Comparison of ENCODE assay signal across 8 cellular contexts in the genomic region with DNA sequence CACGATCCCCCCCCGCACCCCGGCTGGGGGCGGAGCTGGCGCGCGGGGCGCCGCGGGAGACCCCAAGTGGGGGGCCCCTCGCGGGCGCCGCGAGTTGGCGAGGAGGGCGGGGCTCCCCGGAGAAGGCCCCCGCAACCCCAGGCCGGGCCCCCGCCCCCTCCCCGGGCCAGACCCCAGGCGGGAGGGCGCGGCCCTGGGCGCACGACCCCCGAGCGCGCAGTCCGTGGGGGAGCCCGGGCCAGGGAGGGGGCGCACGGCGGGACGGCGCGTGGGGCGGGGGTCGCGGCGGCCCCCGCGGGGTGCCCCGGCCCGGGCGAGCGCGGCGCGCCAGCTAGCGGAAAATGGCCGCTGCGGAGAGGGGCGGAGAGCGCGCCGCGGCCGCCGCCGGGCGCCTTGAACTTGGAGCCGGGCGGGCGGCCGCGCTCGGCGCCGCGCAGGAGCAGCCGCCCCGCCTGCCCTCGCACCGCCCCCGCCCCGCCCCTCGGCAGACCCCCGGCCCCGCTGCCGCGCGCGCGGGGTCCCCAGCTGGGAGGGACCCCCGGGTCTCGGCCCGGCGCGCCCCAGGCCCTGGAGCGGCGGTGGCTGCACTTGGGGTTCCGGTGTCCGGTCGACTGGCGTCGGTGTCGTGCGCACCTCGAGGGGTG. TPM values are rescaled to one million over a fixed set of nuclear protein-coding genes. Genes with fewer than 3 reads are reported as not detected.
DNase-seq lines count a peak whose midpoint lies in the region; ATAC-seq, FAIRE-seq and TF ChIP-seq lines count a peak whose summit lies in the region.

No MANE protein-coding gene starts in this region.

- CTCF ChIA-PET in A549 (lab: Yijun Ruan, JAX) (interaction anchor here (1.3 kb wide), 1 partner anchor 80 kb away, joined by 3 read pairs; no protein-coding TSS in a partner anchor), RWPE1 (lab: Yijun Ruan, JAX) (no interaction called here)

- H3K36me3 ChIP-seq in mesodermal cell (ENCODE audit: control insufficient read depth, insufficient read depth, low read length) = no peaks in the 10 kb centered on the region
- H3K36me3 ChIP-seq in upper lobe of right lung = no peaks in the 10 kb centered on the region

- POLR2A ChIA-PET in A549 (lab: Yijun Ruan, JAX) (no interaction called here), RWPE1 (lab: Yijun Ruan, JAX; ENCODE audit: low non-redundant PET) (interaction anchor here (0.5 kb wide), 1 partner anchor 267 kb away, joined by 3 read pairs; no protein-coding TSS in a partner anchor)

- H3K4me3 ChIP-seq in A549 = peak overlapping the region; percentile 97
- peak overlapping the region; percentile 56 for H3K4me3 ChIP-seq in mesodermal cell (ENCODE audit: extremely low read depth, insufficient read depth, low read length, poor library complexity, severe bottlenecking)
- peak overlapping the region; percentile 91 for H3K4me3 ChIP-seq in upper lobe of right lung

- no peak for TF ChIP-seq POLR2A in A549 (IDR thresholded peaks at IDR 0.05; ENCODE audit: low read length)

- H3K4me1 ChIP-seq in A549 (peaks cover 41% of the 10 kb centered on the region), mesodermal cell (ENCODE audit: control insufficient read depth, insufficient read depth, low read length, poor library complexity, severe bottlenecking) (peaks cover 4% of the 10 kb centered on the region), upper lobe of right lung (peaks cover 11% of the 10 kb centered on the region)

- no peak for TF ChIP-seq CTCF in A549 (IDR thresholded peaks at IDR 0.05)
- no peak for TF ChIP-seq CTCF in RWPE1 (conservative IDR thresholded peaks at IDR 0.05; ENCODE audit: low read depth)
- no peak for TF ChIP-seq CTCF in upper lobe of right lung (IDR thresholded peaks at IDR 0.05)

- DNase-seq in A549 (ENCODE audit: low read depth in 1 of 2, low spot score in 1 of 2) = no peak
- no peak for DNase-seq in RWPE1 (ENCODE audit: low spot score)
- DNase-seq in caudate nucleus (lab: John Stamatoyannopoulos, UW) = peak in 1 of 61 donors; percentile 66
- peak; percentile 76 for DNase-seq in upper lobe of right lung
- DNase-seq in NCI-H1436 (lab: John Stamatoyannopoulos, UW) = no peak

- peak overlapping the region; percentile 95 to 100 for H3K27ac ChIP-seq in A549
- H3K27ac ChIP-seq in RWPE1 = peak overlapping the region; percentile 93
- H3K27ac ChIP-seq in caudate nucleus (ENCODE audit: low read depth, low read length) = peak overlapping the region; percentile 90
- H3K27ac ChIP-seq in mesodermal cell (ENCODE audit: low read depth, low read length, severe bottlenecking) = no peak overlapping the region
- peak overlapping the region; percentile 97 for H3K27ac ChIP-seq in upper lobe of right lung

- ATAC-seq in A549 (peak in 1 of 2 experiments; percentile 63; a peak in 5 of 6 replicates), GM18867 (IDR thresholded peaks at IDR 0.05; ENCODE audit: unreplicated experiment) (peak; percentile 29), upper lobe of right lung (peak; percentile 3), HG03378 (IDR thresholded peaks at IDR 0.05; ENCODE audit: unreplicated experiment) (no peak)

- no peak for TF ChIP-seq EP300 in A549 (IDR thresholded peaks at IDR 0.05)

- intact Hi-C loops in upper lobe of right lung (cut with DNase I) = loop anchor here (10.0 kb wide), 1 partner anchor 75 kb away; no protein-coding TSS in a partner anchor

- TF ChIP-seq RAD21 in A549 (conservative IDR thresholded peaks at IDR 0.05 in 1 of 2, IDR thresholded peaks at IDR 0.05 in 1 of 2) = no peak

- WGBS in A549 (ENCODE audit: missing lambda C conversion rate) = no CpG with 5 or more reads among the region's 101 CpGs
- 1% methylated on average over 32 to 70 of the region's 101 CpGs for WGBS in mesodermal cell (ENCODE audit: insufficient coverage in 2 of 2), 2 experiments

- no peaks in the 10 kb centered on the region for H3K27me3 ChIP-seq in upper lobe of right lung

- H3K9me3 ChIP-seq in A549 = no peaks in the 10 kb centered on the region
- H3K9me3 ChIP-seq in mesodermal cell (ENCODE audit: control insufficient read depth, low read length) = no peaks in the 10 kb centered on the region
- H3K9me3 ChIP-seq in upper lobe of right lung = no peaks in the 10 kb centered on the region

- H3K4me2 ChIP-seq in A549 = peak overlapping the region; percentile 87

- no peak for FAIRE-seq in A549 (lab: Jason Lieb, UNC)

TF ChIP-seq in A549, 52 proteins besides CTCF, POLR2A, EP300 and RAD21:
- TF ChIP-seq ZFP36 (IDR thresholded peaks at IDR 0.05; ENCODE audit: borderline replicate concordance, partially characterized antibody) = no peak
- TF ChIP-seq SMC3 (IDR thresholded peaks at IDR 0.05) = no peak
- no peak for TF ChIP-seq JUN (IDR thresholded peaks at IDR 0.05)
- no peak for TF ChIP-seq TFCP2L1 (CRISPR knock-in tag; IDR thresholded peaks at IDR 0.05)
- no peak for TF ChIP-seq ATOH8 (CRISPR knock-in tag; IDR thresholded peaks at IDR 0.05; ENCODE audit: low read depth)
- TF ChIP-seq E2F6 (IDR thresholded peaks at IDR 0.05; ENCODE audit: borderline replicate concordance, low read depth) = no peak
- no peak for TF ChIP-seq NFE2L2 (conservative IDR thresholded peaks at IDR 0.05; ENCODE audit: low read length)
- TF ChIP-seq FOXS1 (CRISPR knock-in tag; IDR thresholded peaks at IDR 0.05) = no peak
- TF ChIP-seq PBX3 (IDR thresholded peaks at IDR 0.05) = no peak
- no peak for TF ChIP-seq KDM5A (IDR thresholded peaks at IDR 0.05)
- no peak for TF ChIP-seq ESRRA (IDR thresholded peaks at IDR 0.05; ENCODE audit: borderline replicate concordance, low read length)
- no peak for TF ChIP-seq MYC (IDR thresholded peaks at IDR 0.05; ENCODE audit: borderline replicate concordance, low read length)
- no peak for TF ChIP-seq CHD2 (IDR thresholded peaks at IDR 0.05; ENCODE audit: low read length, partially characterized antibody)
- TF ChIP-seq KDM1A (IDR thresholded peaks at IDR 0.05; ENCODE audit: low read depth) = no peak
- no peak for TF ChIP-seq RCOR1 (IDR thresholded peaks at IDR 0.05; ENCODE audit: low read depth, low read length)
- no peak for TF ChIP-seq PHF8 (IDR thresholded peaks at IDR 0.05; ENCODE audit: borderline replicate concordance, low read depth)
- TF ChIP-seq, protein P1, sequence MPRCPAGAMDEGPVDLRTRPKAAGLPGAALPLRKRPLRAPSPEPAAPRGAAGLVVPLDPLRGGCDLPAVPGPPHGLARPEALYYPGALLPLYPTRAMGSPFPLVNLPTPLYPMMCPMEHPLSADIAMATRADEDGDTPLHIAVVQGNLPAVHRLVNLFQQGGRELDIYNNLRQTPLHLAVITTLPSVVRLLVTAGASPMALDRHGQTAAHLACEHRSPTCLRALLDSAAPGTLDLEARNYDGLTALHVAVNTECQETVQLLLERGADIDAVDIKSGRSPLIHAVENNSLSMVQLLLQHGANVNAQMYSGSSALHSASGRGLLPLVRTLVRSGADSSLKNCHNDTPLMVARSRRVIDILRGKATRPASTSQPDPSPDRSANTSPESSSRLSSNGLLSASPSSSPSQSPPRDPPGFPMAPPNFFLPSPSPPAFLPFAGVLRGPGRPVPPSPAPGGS (IDR thresholded peaks at IDR 0.05) = no peak
- no peak for TF ChIP-seq CHD4 (IDR thresholded peaks at IDR 0.05; ENCODE audit: borderline replicate concordance)
- TF ChIP-seq ELK1 (IDR thresholded peaks at IDR 0.05; ENCODE audit: low read depth, low read length) = no peak
- TF ChIP-seq RNF2 (IDR thresholded peaks at IDR 0.05; ENCODE audit: borderline replicate concordance, low read depth) = no peak

RNA-seq across cellular contexts. Expression of gene NFIC, which starts 6.4 kb away (rescaled TPM):
- 2.6 and 4.7 TPM in 2 replicates for polyA plus RNA-seq in A549 (2011; rRNA removed)
- polyA plus RNA-seq in A549 (2012; cell fraction: cytosol; rRNA removed) = 8.9 and 14.2 TPM in 2 replicates
- 20.1 and 22.9 TPM in 2 replicates for polyA plus RNA-seq in A549 (2012; cell fraction: nucleus; rRNA removed)
- polyA plus RNA-seq in A549 (2017; fragmentation: RNase III; extraction: RNeasy Plus Mini Kit Qiagen cat#74134 plus additional on column Dnase treatment) = 34.6 to 36.4 TPM (median 34.9 TPM) in 3 replicates
- polyA minus RNA-seq in A549 (2011; rRNA and poly(A)+ RNA removed) = 10.5 and 14.6 TPM in 2 replicates
- 5.7 TPM for polyA plus RNA-seq in mesodermal cell (2013, experiment 1 of 2)
- 4.9 TPM for polyA plus RNA-seq in mesodermal cell (2013, experiment 2 of 2)
- total RNA-seq in upper lobe of right lung = 150 TPM
